Comparison of ENCODE assay signal across 1 cellular context in genomic region chr6:17599885-17600526, GRCh38.
TF ChIP-seq lines count a peak whose summit lies in the region.

TSS of gene FAM8A1 (plus strand) at chr6:17600302. CDS start at chr6:17600410, 108 bp downstream.

TF ChIP-seq in SK-N-SH, 30 proteins besides CTCF, POLR2A, EP300 and RAD21 (continued from another document):
- TF ChIP-seq REST (IDR thresholded peaks at IDR 0.05; ENCODE audit: low read depth, low read length) (no peak), TCF12 (IDR thresholded peaks at IDR 0.05) (peak; percentile 38; the same call in 1 of the 2 replicates), GABPA (IDR thresholded peaks at IDR 0.05; ENCODE audit: low read depth) (peak; percentile 89), RFX5 (IDR thresholded peaks at IDR 0.05; ENCODE audit: low read length) (peak; percentile 88), SMC3 (IDR thresholded peaks at IDR 0.05; ENCODE audit: low read depth, low read length) (no peak), MXI1 (IDR thresholded peaks at IDR 0.05; ENCODE audit: low read depth, low read length) (no peak), IRF3 (IDR thresholded peaks at IDR 0.05; ENCODE audit: low read depth, low read length) (no peak), SIN3A (IDR thresholded peaks at IDR 0.05; ENCODE audit: borderline replicate concordance, low read depth, low read length) (peak; percentile 78; the same call in 1 of the 2 replicates), CHD2 (IDR thresholded peaks at IDR 0.05; ENCODE audit: low read length, partially characterized antibody) (peak; percentile 78), FOXJ3 (CRISPR knock-in tag; IDR thresholded peaks at IDR 0.05) (peak; percentile 75; the same call in 1 of the 2 replicates)
TF ChIP-seq in SK-N-SH: peak in this region for 11.
